Comparison of ENCODE assay signal across 7 cellular contexts in genomic region chr12:120119395-120119973, GRCh38. TPM values are rescaled to one million over a fixed set of nuclear protein-coding genes. Genes with fewer than 3 reads are reported as not detected.
DNase-seq lines count a peak whose midpoint lies in the region; ATAC-seq and TF ChIP-seq lines count a peak whose summit lies in the region.

No MANE protein-coding gene starts in this region.

- H3K18ac ChIP-seq in H9 (ENCODE audit: insufficient read length, low read depth, low read length) = no peak overlapping the region

- ATAC-seq in GM18858 (IDR thresholded peaks at IDR 0.05; ENCODE audit: unreplicated experiment) (peak; percentile 34), HG03457 (IDR thresholded peaks at IDR 0.05; ENCODE audit: unreplicated experiment) (peak; percentile 23)

- no peaks in the 10 kb centered on the region for H3K9me3 Mint-ChIP-seq in activated naive CD4-positive, alpha-beta T cell treated with anti-CD3 and anti-CD28 coated beads, Interleukin-2, amount 10 ng/mL, durations not matched to agents 7 days and 5 days
- H3K9me3 Mint-ChIP-seq in H9 = no peaks in the 10 kb centered on the region; a peak in 1 of 5 replicates

- no peak overlapping the region for H3K14ac ChIP-seq in H9 (ENCODE audit: insufficient read depth, low read length)

- no peak overlapping the region for H3K4ac ChIP-seq in H9 (ENCODE audit: low read depth, low read length)

- no peak overlapping the region for H2BK15ac ChIP-seq in H9 (ENCODE audit: low read depth, low read length)

- peaks cover 14% of the 10 kb centered on the region; the same call in 1 of the 2 replicates for H3K79me2 ChIP-seq in H9 (ENCODE audit: insufficient read depth, low read length)

- no peak overlapping the region for H3T11ph ChIP-seq in H9 (ENCODE audit: low read length)

- peaks cover 10% of the 10 kb centered on the region for H3K23me2 ChIP-seq in H9 (ENCODE audit: insufficient read length, low read depth, low read length, poor library complexity, severe bottlenecking)

- H2BK12ac ChIP-seq in H9 (ENCODE audit: insufficient read length, low read depth, low read length) = no peak overlapping the region

- H2BK120ac ChIP-seq in H9 (ENCODE audit: low read depth, low read length, poor library complexity, severe bottlenecking) = no peak overlapping the region

- no peak overlapping the region for H4K91ac ChIP-seq in H9 (ENCODE audit: insufficient read length, low read depth, low read length)

- H2AFZ ChIP-seq in H9 (ENCODE audit: low read length) = no peak overlapping the region

- no peak overlapping the region for H4K8ac ChIP-seq in H9 (replicated peaks; ENCODE audit: insufficient read length, low read depth, low read length)

- CTCF ChIA-PET in activated naive CD4-positive, alpha-beta T cell treated with anti-CD3 and anti-CD28 coated beads, Interleukin-2, amount 10 ng/mL, durations not matched to agents 7 days and 5 days (lab: Charles Lee) = interaction anchor here (0.7 to 1.0 kb wide), 2 partner anchors 9 to 28 kb away, joined by 3 read pairs; no protein-coding TSS in a partner anchor

- H3K4me2 ChIP-seq in H9 (ENCODE audit: insufficient read depth, insufficient read length, low read length) = no peak overlapping the region

- H3K79me1 ChIP-seq in H9 (ENCODE audit: insufficient read depth, low read depth, low read length, poor library complexity, severe bottlenecking) = peaks cover 2% of the 10 kb centered on the region

- H3K4me3 ChIP-seq in skin epidermis (no peak overlapping the region), dorsolateral prefrontal cortex (peak overlapping the region in 1 of 59 donors; percentile 93)

- no peak overlapping the region for H2AK5ac ChIP-seq in H9 (ENCODE audit: insufficient read length, low read length)

- H4K20me1 ChIP-seq in H9 (ENCODE audit: control insufficient read depth, insufficient read depth, insufficient read length) = peaks cover 3% of the 10 kb centered on the region

- peak overlapping the region; percentile 19 for H3K4me3 Mint-ChIP-seq in activated naive CD4-positive, alpha-beta T cell treated with anti-CD3 and anti-CD28 coated beads, Interleukin-2, amount 10 ng/mL, durations not matched to agents 7 days and 5 days
- no peak overlapping the region for H3K4me3 Mint-ChIP-seq in H9

- peaks cover 79% of the 10 kb centered on the region for H3K4me1 Mint-ChIP-seq in activated naive CD4-positive, alpha-beta T cell treated with anti-CD3 and anti-CD28 coated beads, Interleukin-2, amount 10 ng/mL, durations not matched to agents 7 days and 5 days
- peaks cover 30 to 31% of the 10 kb centered on the region in 2 experiments for H3K4me1 Mint-ChIP-seq in H9

- peaks cover 6% of the 10 kb centered on the region for H3K4me1 ChIP-seq in H9 (ENCODE audit: insufficient read depth, low read length)

- TF ChIP-seq CTCF in dorsolateral prefrontal cortex (IDR thresholded peaks at IDR 0.05 in 54 of 56, conservative IDR thresholded peaks at IDR 0.05 in 2 of 56; ENCODE audit: low read depth in 1 of 56, partially characterized antibody in 56 of 56) (no peak), H9 (conservative IDR thresholded peaks at IDR 0.05) (no peak)

- H3K9ac ChIP-seq in H9 (ENCODE audit: extremely low read depth, insufficient read length, low read length) = no peak overlapping the region

- peak overlapping the region; percentile 90 for H3K27ac Mint-ChIP-seq in activated naive CD4-positive, alpha-beta T cell treated with anti-CD3 and anti-CD28 coated beads, Interleukin-2, amount 10 ng/mL, durations not matched to agents 7 days and 5 days
- no peak overlapping the region for H3K27ac Mint-ChIP-seq in H9

- H3K27me3 ChIP-seq in dorsolateral prefrontal cortex (no peaks in the 10 kb centered on the region), H9 (ENCODE audit: insufficient read depth, low read length) (no peaks in the 10 kb centered on the region)

- DNase-seq in activated naive CD4-positive, alpha-beta T cell treated with anti-CD3 and anti-CD28 coated beads, Interleukin-2, amount 10 ng/mL, durations not matched to agents 7 days and 5 days = no peak
- DNase-seq in dorsolateral prefrontal cortex (no peak), H9 (no peak), NCI-H2196 (lab: John Stamatoyannopoulos, UW; ENCODE audit: unreplicated experiment) (no peak)

- H3K27ac ChIP-seq in skin epidermis = peak overlapping the region in 11 of 21 experiments; percentile 39 to 99 (median 95)
- H3K27ac ChIP-seq in dorsolateral prefrontal cortex = peak overlapping the region in 1 of 59 donors; percentile 20
- no peak overlapping the region for H3K27ac ChIP-seq in H9 (ENCODE audit: insufficient read length, low read depth, low read length)

- H4K5ac ChIP-seq in H9 (ENCODE audit: insufficient read length, low read depth, low read length) = no peak overlapping the region

- H3K36me3 Mint-ChIP-seq in activated naive CD4-positive, alpha-beta T cell treated with anti-CD3 and anti-CD28 coated beads, Interleukin-2, amount 10 ng/mL, durations not matched to agents 7 days and 5 days = peaks cover 34% of the 10 kb centered on the region
- peaks cover 6 to 15% (median 6%) of the 10 kb centered on the region in 3 experiments for H3K36me3 Mint-ChIP-seq in H9 (ENCODE audit: insufficient read depth in 1 of 3, low read depth in 3 of 3)

- no peak overlapping the region for H3K56ac ChIP-seq in H9 (ENCODE audit: insufficient read length, low read depth, low read length)

- no peak overlapping the region for H2BK5ac ChIP-seq in H9 (ENCODE audit: insufficient read length, low read length)

- no peaks in the 10 kb centered on the region for H3K27me3 Mint-ChIP-seq in activated naive CD4-positive, alpha-beta T cell treated with anti-CD3 and anti-CD28 coated beads, Interleukin-2, amount 10 ng/mL, durations not matched to agents 7 days and 5 days
- no peaks in the 10 kb centered on the region; the same call in 1 of the 2 replicates for H3K27me3 Mint-ChIP-seq in H9 (ENCODE audit: low read depth)

- H2BK20ac ChIP-seq in H9 (ENCODE audit: low read depth, low read length, poor library complexity, severe bottlenecking) = no peak overlapping the region

- no CpG with 5 or more reads among the region's 1 CpG for WGBS in H9 (ENCODE audit: extremely low coverage, insufficient read length, low lambda C conversion rate)

- H3K9me3 ChIP-seq in H9 (ENCODE audit: control insufficient read depth, low read depth, low read length) = no peaks in the 10 kb centered on the region

- no peak overlapping the region for H3K23ac ChIP-seq in H9 (ENCODE audit: insufficient read length, low read depth, low read length)

- intact Hi-C loops in dorsolateral prefrontal cortex (cut with DNase I) = loop anchor here in 1 of 2 donors (5.0 kb wide), 1 partner anchor 78 kb away; no protein-coding TSS in a partner anchor

RNA-seq across cellular contexts. Expression of gene RAB35, which starts 2.9 kb away (rescaled TPM):
- total RNA-seq in dorsolateral prefrontal cortex = 10 to 100 TPM; 35.0 to 69.2 (median 52.4) TPM
- total RNA-seq in H9 (2021) = 60.0 and 60.6 TPM in 2 replicates
